Comparison of ENCODE assay signal across 1 cellular context in the genomic region with DNA sequence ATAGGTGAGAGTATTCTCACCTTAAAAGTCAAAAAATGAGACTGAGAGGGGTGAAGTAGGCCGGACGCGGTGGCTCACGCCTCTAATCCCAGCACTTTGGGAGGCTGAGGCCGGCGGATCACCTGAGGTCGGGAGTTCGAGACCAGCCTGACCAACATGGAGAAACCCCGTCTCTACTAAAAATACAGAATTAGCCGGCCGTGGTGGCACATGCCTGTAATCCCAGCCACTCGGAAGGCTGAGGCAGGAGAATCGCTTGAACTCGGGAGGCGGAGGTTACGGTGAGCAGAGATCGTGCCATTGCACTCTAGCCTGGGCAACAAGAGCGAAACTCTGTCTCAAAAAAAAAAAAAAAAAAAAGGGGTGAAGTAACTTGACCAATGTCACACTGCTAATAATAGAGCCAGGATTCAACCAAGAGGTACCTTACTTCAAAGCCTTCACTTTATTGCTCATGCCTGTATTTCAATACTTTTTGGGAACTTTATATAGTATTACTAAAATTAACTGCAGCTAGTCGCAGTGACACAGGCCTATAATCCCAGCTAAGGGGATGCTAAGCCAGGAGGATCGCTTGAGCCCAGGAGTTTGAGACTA.
TF ChIP-seq lines count a peak whose summit lies in the region.

No MANE protein-coding gene starts in this region.

TF ChIP-seq in liver, 16 proteins besides CTCF, POLR2A, EP300 and RAD21:
- TF ChIP-seq RXRA (IDR thresholded peaks at IDR 0.05): peak; percentile 31 to 44
